ENCODE assay signal across 10 cellular contexts in genomic region chrX:46461653-46462191, GRCh38.
A peak's percentile ranks its signal among the peaks of the same experiment; 100 is the strongest.
DNase-seq lines count a peak whose midpoint lies in the region; ATAC-seq, FAIRE-seq and TF ChIP-seq lines count a peak whose summit lies in the region.
"Had no signal": no experiment of that assay in that cellular context is flagged by ENCODE, and none has a peak within 500 bp of the region (broad histone marks: within the 10 kb centered on the region; RNA-seq: fewer than 3 reads in every experiment).

No MANE protein-coding gene starts in this region.

- 63 to 81% methylated on average over 2 of the region's 2 CpGs for whole genome bisulfite sequencing in pancreas, 2 donors
- 43 to 61% methylated on average over 1 to 2 of the region's 2 CpGs for WGBS in gastroesophageal sphincter (ENCODE audit: low coverage in 1 of 2), 2 donors

- no peak for TF ChIP-seq CTCF in WTC11 (IDR thresholded peaks at IDR 0.05)
- TF ChIP-seq CTCF in pancreas (IDR thresholded peaks at IDR 0.05), result no peak
- TF ChIP-seq CTCF in gastroesophageal sphincter (IDR thresholded peaks at IDR 0.05), result no peak

- H3K27ac ChIP-seq in BLaER1 treated with 17β-estradiol and CSF1 and Interleukin-3, amounts not matched to agents 10 nM and 100 nM, result peak overlapping the region; percentile 17 to 76 (median 63); a peak in 21 of 22 replicates
- H3K27ac ChIP-seq in pancreas, result no peak overlapping the region
- H3K27ac ChIP-seq in gastroesophageal sphincter, result no peak overlapping the region

- H3K4me3 ChIP-seq in BLaER1 treated with 17β-estradiol and CSF1 and Interleukin-3, amounts not matched to agents 10 nM and 100 nM, result no peak overlapping the region
- H3K4me3 ChIP-seq in pancreas (no peak overlapping the region), gastroesophageal sphincter (no peak overlapping the region)
- H3K4me3 ChIP-seq: lung had no signal

- H4K20me1 ChIP-seq in BLaER1 treated with 17β-estradiol and CSF1 and Interleukin-3, amounts not matched to agents 10 nM and 100 nM, result no peaks in the 10 kb centered on the region

- DNase-seq in WTC11 (ENCODE audit: low spot score) (no peak), pancreas (no peak), NCI-H510A treated with DMSO at 0.1 percent for 48 hours (lab: John Stamatoyannopoulos, UW) (no peak), NCI-H526 (lab: John Stamatoyannopoulos, UW) (no peak)
- DNase-seq: T1000 had no signal

- H3K36me3 Mint-ChIP-seq in WTC11, result peaks cover 18% of the 10 kb centered on the region

- H3K27ac Mint-ChIP-seq in WTC11, result peak overlapping the region; percentile 8; the same call in 1 of the 2 replicates

- TF ChIP-seq EP300 in gastroesophageal sphincter (IDR thresholded peaks at IDR 0.05), result no peak

- ATAC-seq in GM19035 (IDR thresholded peaks at IDR 0.05; ENCODE audit: unreplicated experiment), result peak; percentile 96
- peak; percentile 89 for ATAC-seq in HG02981 (IDR thresholded peaks at IDR 0.05; ENCODE audit: unreplicated experiment)
- ATAC-seq in WTC11, result peak; percentile 39
- ATAC-seq in pancreas, result no peak
- ATAC-seq in gastroesophageal sphincter, result no peak

- CTCF ChIA-PET in WTC11 (lab: Charles Lee), result interaction anchor here (0.8 kb wide), 1 partner anchor 24 kb away, joined by 3 read pairs; no protein-coding TSS in a partner anchor

- H3K9ac ChIP-seq in BLaER1 treated with 17β-estradiol and CSF1 and Interleukin-3, amounts not matched to agents 10 nM and 100 nM, result peak overlapping the region in 10 of 11 experiments; percentile 30 to 65 (median 56); a peak in 16 of 22 replicates

- H3K4me1 Mint-ChIP-seq in WTC11, result peaks cover 10% of the 10 kb centered on the region

- no peak for FAIRE-seq in pancreas (lab: Jason Lieb, UNC)

- H3K9me3 ChIP-seq in BLaER1 treated with 17β-estradiol and CSF1 and Interleukin-3, amounts not matched to agents 10 nM and 100 nM (replicated peaks in 1 of 11), result peaks cover under 1 to 13% (median 5%) of the 10 kb centered on the region in 11 experiments; a peak in 16 of 22 replicates
- no peaks in the 10 kb centered on the region for H3K9me3 ChIP-seq in pancreas
- H3K9me3 ChIP-seq in gastroesophageal sphincter, result no peaks in the 10 kb centered on the region

- H3K36me3 ChIP-seq in BLaER1 treated with 17β-estradiol and CSF1 and Interleukin-3, amounts not matched to agents 10 nM and 100 nM, result peaks cover 29 to 46% (median 42%) of the 10 kb centered on the region in 11 experiments
- H3K36me3 ChIP-seq in pancreas (no peaks in the 10 kb centered on the region), gastroesophageal sphincter (peaks cover 0 to 36% of the 10 kb centered on the region in 2 donors)

- no peak for TF ChIP-seq POLR2A in gastroesophageal sphincter (IDR thresholded peaks at IDR 0.05)

- POLR2A ChIA-PET in WTC11 (lab: Charles Lee), result no interaction called here

- H3K27me3 Mint-ChIP-seq in WTC11 (ENCODE audit: low read depth), result no peaks in the 10 kb centered on the region

- H3K27me3 ChIP-seq in BLaER1 treated with 17β-estradiol and CSF1 and Interleukin-3, amounts not matched to agents 10 nM and 100 nM, result no peaks in the 10 kb centered on the region
- H3K27me3 ChIP-seq in pancreas, result no peaks in the 10 kb centered on the region
- H3K27me3 ChIP-seq in gastroesophageal sphincter, result no peaks in the 10 kb centered on the region

- peaks cover 11 to 53% (median 40%) of the 10 kb centered on the region in 10 experiments for H3K4me1 ChIP-seq in BLaER1 treated with 17β-estradiol and CSF1 and Interleukin-3, amounts not matched to agents 10 nM and 100 nM
- no peaks in the 10 kb centered on the region for H3K4me1 ChIP-seq in pancreas
- H3K4me1 ChIP-seq in gastroesophageal sphincter, result no peaks in the 10 kb centered on the region

- peak overlapping the region; percentile 47 to 85 (median 75) for H3K4me2 ChIP-seq in BLaER1 treated with 17β-estradiol and CSF1 and Interleukin-3, amounts not matched to agents 10 nM and 100 nM

- intact Hi-C loops in pancreas (cut with DNase I), result no loop called here

- no peaks in the 10 kb centered on the region for H3K9me3 Mint-ChIP-seq in WTC11

- H3K4me3 Mint-ChIP-seq in WTC11, result no peak overlapping the region

TF ChIP-seq in WTC11, 78 proteins besides CTCF, POLR2A, EP300 and RAD21 (continues in another document):
- no peak for TF ChIP-seq PREB (CRISPR knock-in tag; IDR thresholded peaks at IDR 0.05; ENCODE audit: borderline replicate concordance)
- TF ChIP-seq ZNF232 (CRISPR knock-in tag; IDR thresholded peaks at IDR 0.05), result no peak
- TF ChIP-seq FOXP1 (CRISPR knock-in tag; IDR thresholded peaks at IDR 0.05; ENCODE audit: borderline replicate concordance), result no peak
- TF ChIP-seq ZNF396 (CRISPR knock-in tag; IDR thresholded peaks at IDR 0.05; ENCODE audit: borderline replicate concordance), result no peak
- TF ChIP-seq STAT6 (CRISPR knock-in tag; conservative IDR thresholded peaks at IDR 0.05; ENCODE audit: low read depth), result no peak
- no peak for TF ChIP-seq ZNF532 (CRISPR knock-in tag; IDR thresholded peaks at IDR 0.05; ENCODE audit: borderline replicate concordance)
- TF ChIP-seq IRF1 (CRISPR knock-in tag; IDR thresholded peaks at IDR 0.05), result no peak

Comparison
In these comparisons a context has a peak if more than half of its experiments do, and no peak if none do; other contexts are left out.
1. H3K27ac ChIP-seq: peak in BLaER1 treated with 17β-estradiol and CSF1 and Interleukin-3, amounts not matched to agents 10 nM and 100 nM (11 of 11); none in pancreas (0 of 4) and gastroesophageal sphincter (0 of 4).
2. ATAC-seq: peak in GM19035 (single experiment), HG02981 (single experiment) and WTC11 (single experiment); none in pancreas (0 of 4) and gastroesophageal sphincter (single experiment).